15 cellular contexts compared by ENCODE assay signal in genomic region chr12:121657305-121658008, GRCh38. TPM values are rescaled to one million over a fixed set of nuclear protein-coding genes. Genes with fewer than 3 reads are reported as not detected.
A peak's percentile ranks its signal among the peaks of the same experiment; 100 is the strongest.
DNase-seq lines count a peak whose midpoint lies in the region; ATAC-seq and TF ChIP-seq lines count a peak whose summit lies in the region.
"Had no signal": no experiment of that assay in that cellular context is flagged by ENCODE, and none has a peak within 500 bp of the region (broad histone marks: within the 10 kb centered on the region; RNA-seq: fewer than 3 reads in every experiment).

No MANE protein-coding gene starts in this region.

- no peak for ATAC-seq in activated CD8-positive, alpha-beta memory T cell treated with anti-CD3 and anti-CD28 coated beads, Interleukin-2, amount 10 ng/mL, durations not matched to agents 7 days and 5 days
- no peak for ATAC-seq in omental fat pad (ENCODE audit: low FRiP score)

- H3K9ac ChIP-seq in neural progenitor cell: no peak overlapping the region
- H3K9ac ChIP-seq in colonic mucosa (ENCODE audit: low read depth in 2 of 2, low read length in 2 of 2): no peak overlapping the region

- peaks cover 19% of the 10 kb centered on the region for H3K36me3 Mint-ChIP-seq in activated CD8-positive, alpha-beta memory T cell treated with anti-CD3 and anti-CD28 coated beads, Interleukin-2, amount 10 ng/mL, durations not matched to agents 7 days and 5 days
- no peaks in the 10 kb centered on the region for H3K36me3 Mint-ChIP-seq in neural progenitor cell

- H3K79me2 ChIP-seq in neural progenitor cell (ENCODE audit: low read depth): no peaks in the 10 kb centered on the region

- H3K4me3 ChIP-seq in neural progenitor cell: no peak overlapping the region
- no peak overlapping the region for H3K4me3 ChIP-seq in colonic mucosa
- H3K4me3 ChIP-seq: GM23338, uterus had no signal

- H3K4me1 ChIP-seq in neural progenitor cell (peaks cover 14% of the 10 kb centered on the region), colonic mucosa (no peaks in the 10 kb centered on the region)
- H3K4me1 ChIP-seq: uterus had no signal

- H3K4me2 ChIP-seq in neural progenitor cell: no peak overlapping the region
- H3K4me2 ChIP-seq: GM23338 had no signal

- H3K27me3 ChIP-seq in neural progenitor cell (no peaks in the 10 kb centered on the region), colonic mucosa (no peaks in the 10 kb centered on the region)
- H3K27me3 ChIP-seq: uterus had no signal

- CTCF ChIA-PET in activated CD8-positive, alpha-beta memory T cell treated with anti-CD3 and anti-CD28 coated beads, Interleukin-2, amount 10 ng/mL, durations not matched to agents 7 days and 5 days (lab: Charles Lee): interaction anchor here (1.1 to 7.8 kb wide), 5 partner anchors 9 to 105 kb away, joined by 3 to 47 read pairs (median 6); partner anchors contain the start of gene MORN3

- no peaks in the 10 kb centered on the region for H4K20me1 ChIP-seq in neural progenitor cell (ENCODE audit: low read depth)

- no peak overlapping the region for H3K27ac ChIP-seq in neural progenitor cell
- H3K27ac ChIP-seq in colonic mucosa: no peak overlapping the region
- H3K27ac ChIP-seq: uterus had no signal

- no peak overlapping the region for H3K4me3 Mint-ChIP-seq in activated CD8-positive, alpha-beta memory T cell treated with anti-CD3 and anti-CD28 coated beads, Interleukin-2, amount 10 ng/mL, durations not matched to agents 7 days and 5 days
- no peak overlapping the region for H3K4me3 Mint-ChIP-seq in neural progenitor cell
- H3K4me3 Mint-ChIP-seq: GM23338 had no signal

- no peak overlapping the region for H2AFZ ChIP-seq in neural progenitor cell (replicated peaks)
- H2AFZ ChIP-seq: GM23338 had no signal

- H3K36me3 ChIP-seq in neural progenitor cell (no peaks in the 10 kb centered on the region), colonic mucosa (no peaks in the 10 kb centered on the region)
- H3K36me3 ChIP-seq: uterus had no signal

- no peaks in the 10 kb centered on the region for H3K9me3 Mint-ChIP-seq in activated CD8-positive, alpha-beta memory T cell treated with anti-CD3 and anti-CD28 coated beads, Interleukin-2, amount 10 ng/mL, durations not matched to agents 7 days and 5 days (ENCODE audit: low read depth)
- H3K9me3 Mint-ChIP-seq in neural progenitor cell: no peaks in the 10 kb centered on the region
- H3K9me3 Mint-ChIP-seq: GM23338 had no signal

- H3K27ac Mint-ChIP-seq in activated CD8-positive, alpha-beta memory T cell treated with anti-CD3 and anti-CD28 coated beads, Interleukin-2, amount 10 ng/mL, durations not matched to agents 7 days and 5 days: peak overlapping the region; percentile 69
- peak overlapping the region; percentile 40 for H3K27ac Mint-ChIP-seq in neural progenitor cell
- H3K27ac Mint-ChIP-seq: GM23338 had no signal

- H3K4me1 Mint-ChIP-seq in activated CD8-positive, alpha-beta memory T cell treated with anti-CD3 and anti-CD28 coated beads, Interleukin-2, amount 10 ng/mL, durations not matched to agents 7 days and 5 days: peaks cover 64% of the 10 kb centered on the region
- peaks cover 20% of the 10 kb centered on the region for H3K4me1 Mint-ChIP-seq in neural progenitor cell

- intact Hi-C loops in colonic mucosa (cut with DNase I): no loop called here

- peak; percentile 61 for DNase-seq in activated CD8-positive, alpha-beta memory T cell treated with anti-CD3 and anti-CD28 coated beads, Interleukin-2, amount 10 ng/mL, durations not matched to agents 7 days and 5 days
- DNase-seq in activated CD8-positive, alpha-beta memory T cell treated with anti-CD3 and anti-CD28 coated beads, Interleukin-2, amount 50 U/mL, for 4 hours: no peak
- DNase-seq in SK-N-DZ (ENCODE audit: low spot score) (peak; percentile 68), amniotic epithelial cell (ENCODE audit: low read depth) (peak; percentile 62), neural progenitor cell (ENCODE audit: low spot score) (no peak), SKM-1 treated with dmso at 0.1 percent for 144 hours (lab: John Stamatoyannopoulos, UW; ENCODE audit: unreplicated experiment) (no peak), omental fat pad (ENCODE audit: low spot score) (no peak), colonic mucosa (no peak)
- DNase-seq: DND-41, foreskin melanocyte, kidney, NCI-H1417 treated with DMSO at 0.1 percent for 48 hours, SHP77 treated with DMSO at 0.1 percent for 48 hours, uterus had no signal

- H3K27me3 Mint-ChIP-seq in activated CD8-positive, alpha-beta memory T cell treated with anti-CD3 and anti-CD28 coated beads, Interleukin-2, amount 10 ng/mL, durations not matched to agents 7 days and 5 days: no peaks in the 10 kb centered on the region
- peaks cover 5% of the 10 kb centered on the region for H3K27me3 Mint-ChIP-seq in neural progenitor cell (ENCODE audit: insufficient read depth, low read depth)

- no peak for TF ChIP-seq CTCF in neural progenitor cell (IDR thresholded peaks at IDR 0.05)
- no peak for TF ChIP-seq CTCF in omental fat pad (IDR thresholded peaks at IDR 0.05)
- no peak for TF ChIP-seq CTCF in colonic mucosa (IDR thresholded peaks at IDR 0.05)

- peaks cover 31% of the 10 kb centered on the region for H3F3A ChIP-seq in neural progenitor cell (ENCODE audit: low read depth)

- H3K9me3 ChIP-seq in neural progenitor cell (ENCODE audit: low read depth) (no peaks in the 10 kb centered on the region), colonic mucosa (no peaks in the 10 kb centered on the region)
- H3K9me3 ChIP-seq: uterus had no signal

RNA-seq across cellular contexts. Expression of gene MORN3, which starts 12.0 kb away (rescaled TPM):
- total RNA-seq in activated CD8-positive, alpha-beta memory T cell treated with anti-CD3 and anti-CD28 coated beads, Interleukin-2, amount 10 ng/mL, durations not matched to agents 7 days and 5 days: 1 to 10 TPM in 1 of 2 experiments, under 1 TPM in 1; 0.54 to 1.2 TPM
- 0.82 and 1.1 TPM in 2 replicates for polyA plus RNA-seq in SK-N-DZ (2014; cell fraction: cytosol; rRNA removed)
- 0.24 and 0.26 TPM in 2 replicates for polyA plus RNA-seq in SK-N-DZ (2014; cell fraction: nucleus; rRNA removed)
- total RNA-seq in neural progenitor cell (ENCODE audit: low replicate concordance) (0.19 and 1.3 TPM in 2 replicates), omental fat pad (under 1 TPM in 1 of 4 donors, not detected in 3; 0.19 TPM), colonic mucosa (not detected)

RNA-seq across cellular contexts. Expression of gene ORAI1, which starts 31.1 kb away (rescaled TPM):
- 10 to 100 TPM; 53.7 to 61.1 TPM for total RNA-seq in activated CD8-positive, alpha-beta memory T cell treated with anti-CD3 and anti-CD28 coated beads, Interleukin-2, amount 10 ng/mL, durations not matched to agents 7 days and 5 days
- polyA plus RNA-seq in SK-N-DZ (2014; cell fraction: cytosol; rRNA removed): 10.9 TPM in 2 replicates
- polyA plus RNA-seq in SK-N-DZ (2014; cell fraction: nucleus; rRNA removed): 3.4 and 6.0 TPM in 2 replicates
- total RNA-seq in neural progenitor cell (ENCODE audit: low replicate concordance): 8.0 and 10.6 TPM in 2 replicates
- 10 to 100 TPM in 2 of 4 donors, 1 to 10 TPM in 2; 6.8 to 15.4 (median 10.7) TPM for total RNA-seq in omental fat pad
- total RNA-seq in colonic mucosa: 10 to 100 TPM; 14.6 to 23.5 TPM

RNA-seq across cellular contexts. Expression of gene TMEM120B, which starts 55.1 kb away (rescaled TPM):
- 10 to 100 TPM in 1 of 2 experiments, 1 to 10 TPM in 1; 8.8 to 11.0 TPM for total RNA-seq in activated CD8-positive, alpha-beta memory T cell treated with anti-CD3 and anti-CD28 coated beads, Interleukin-2, amount 10 ng/mL, durations not matched to agents 7 days and 5 days
- 16.9 and 18.2 TPM in 2 replicates for polyA plus RNA-seq in SK-N-DZ (2014; cell fraction: cytosol; rRNA removed)
- 58.7 and 60.7 TPM in 2 replicates for polyA plus RNA-seq in SK-N-DZ (2014; cell fraction: nucleus; rRNA removed)
- total RNA-seq in neural progenitor cell (ENCODE audit: low replicate concordance) (4.7 and 12.7 TPM in 2 replicates), omental fat pad (10 to 100 TPM in 1 of 4 donors, 1 to 10 TPM in 3; 4.9 to 10.7 (median 5.7) TPM), colonic mucosa (1 to 10 TPM; 3.9 to 6.5 TPM)

Comparison
In these comparisons a context has a peak if more than half of its experiments do, and no peak if none do; other contexts are left out.
1. DNase-seq: peak in activated CD8-positive, alpha-beta memory T cell treated with anti-CD3 and anti-CD28 coated beads, Interleukin-2, amount 10 ng/mL, durations not matched to agents 7 days and 5 days (single experiment), SK-N-DZ (single experiment) and amniotic epithelial cell (single experiment); none in activated CD8-positive, alpha-beta memory T cell treated with anti-CD3 and anti-CD28 coated beads, Interleukin-2, amount 50 U/mL, for 4 hours (single experiment), neural progenitor cell (single experiment), SKM-1 treated with dmso at 0.1 percent for 144 hours (single experiment), omental fat pad (single experiment) and colonic mucosa (single experiment).